In genomic region chr11:46295996-46296519, GRCh38 we compare ENCODE assay signal across 1 cellular context.
TF ChIP-seq lines count a peak whose summit lies in the region.

No MANE protein-coding gene starts in this region.

TF ChIP-seq in A549, 52 proteins besides CTCF, POLR2A, EP300 and RAD21:
- TF ChIP-seq PBX3 (IDR thresholded peaks at IDR 0.05) (no peak), NPAS2 (CRISPR knock-in tag; IDR thresholded peaks at IDR 0.05; ENCODE audit: borderline replicate concordance) (no peak)
